In genomic region chr9:113395000-113395861, GRCh38 we compare ENCODE assay signal across 1 cellular context.
TF ChIP-seq lines count a peak whose summit lies in the region.

No MANE protein-coding gene starts in this region.

TF ChIP-seq in HepG2, 621 proteins besides CTCF, POLR2A, EP300 and RAD21 (continued from another document and continues in another):
- TF ChIP-seq KMT2B (CRISPR knock-in tag; IDR thresholded peaks at IDR 0.05): no peak
- no peak for TF ChIP-seq PRDM15 (CRISPR knock-in tag; IDR thresholded peaks at IDR 0.05)
- 0 out of 2 replicates have a peak, but pooled peaks have one; percentile 44 for TF ChIP-seq ZFP90 (CRISPR knock-in tag; IDR thresholded peaks at IDR 0.05; ENCODE audit: borderline replicate concordance)
- TF ChIP-seq JARID2 (CRISPR knock-in tag; IDR thresholded peaks at IDR 0.05; ENCODE audit: insufficient replicate concordance): no peak
- no peak for TF ChIP-seq SRSF9 (IDR thresholded peaks at IDR 0.05; ENCODE audit: borderline replicate concordance, insufficient read depth, low read depth, low read length, poor library complexity, severe bottlenecking)
- 0 out of 2 replicates have a peak, but pooled peaks have one; percentile 54 for TF ChIP-seq E2F1 (CRISPR knock-in tag; IDR thresholded peaks at IDR 0.05)
- 0 out of 2 replicates have a peak, but pooled peaks have one; percentile 26 for TF ChIP-seq POLR2AphosphoS5 (IDR thresholded peaks at IDR 0.05; ENCODE audit: low read depth, low read length)
- no peak for TF ChIP-seq ZHX2 (IDR thresholded peaks at IDR 0.05; ENCODE audit: low read depth)
- TF ChIP-seq ZHX2 (CRISPR knock-in tag; IDR thresholded peaks at IDR 0.05; ENCODE audit: borderline replicate concordance): no peak
- peak; percentile 95 for TF ChIP-seq HIC2 (CRISPR knock-in tag; IDR thresholded peaks at IDR 0.05; ENCODE audit: low read depth)
- 0 out of 2 replicates have a peak, but pooled peaks have one; percentile 15 for TF ChIP-seq ZNF292 (CRISPR knock-in tag; IDR thresholded peaks at IDR 0.05; ENCODE audit: borderline replicate concordance, low read depth)
- TF ChIP-seq ZNF430 (CRISPR knock-in tag; IDR thresholded peaks at IDR 0.05): no peak
- no peak for TF ChIP-seq ELF4 (CRISPR knock-in tag; IDR thresholded peaks at IDR 0.05; ENCODE audit: borderline replicate concordance)
- TF ChIP-seq HCFC1 (IDR thresholded peaks at IDR 0.05; ENCODE audit: low read depth, low read length): no peak
- no peak for TF ChIP-seq ZNF564 (CRISPR knock-in tag; IDR thresholded peaks at IDR 0.05)
- no peak for TF ChIP-seq ZBTB10 (CRISPR knock-in tag; IDR thresholded peaks at IDR 0.05; ENCODE audit: borderline replicate concordance)
- TF ChIP-seq ZNF280B (CRISPR knock-in tag; IDR thresholded peaks at IDR 0.05; ENCODE audit: borderline replicate concordance): no peak
- peak; percentile 63 for TF ChIP-seq MED8 (CRISPR knock-in tag; IDR thresholded peaks at IDR 0.05; ENCODE audit: insufficient replicate concordance)
- TF ChIP-seq NFKB2 (CRISPR knock-in tag; IDR thresholded peaks at IDR 0.05; ENCODE audit: borderline replicate concordance): no peak
- peak; percentile 94; the same call in 1 of the 2 replicates for TF ChIP-seq RCOR2 (CRISPR knock-in tag; IDR thresholded peaks at IDR 0.05)
- TF ChIP-seq ZNF816 (CRISPR knock-in tag; IDR thresholded peaks at IDR 0.05; ENCODE audit: borderline replicate concordance): 0 out of 2 replicates have a peak, but pooled peaks have one; percentile 23
- TF ChIP-seq ZNF720 (CRISPR knock-in tag; IDR thresholded peaks at IDR 0.05): no peak
- no peak for TF ChIP-seq PREB (CRISPR knock-in tag; IDR thresholded peaks at IDR 0.05)
- no peak for TF ChIP-seq TEAD2 (CRISPR knock-in tag; IDR thresholded peaks at IDR 0.05)
- TF ChIP-seq ZNF619 (CRISPR knock-in tag; IDR thresholded peaks at IDR 0.05): no peak
- no peak for TF ChIP-seq DR1 (CRISPR knock-in tag; IDR thresholded peaks at IDR 0.05)
- no peak for TF ChIP-seq PLRG1 (conservative IDR thresholded peaks at IDR 0.05)
- TF ChIP-seq JUNB (CRISPR knock-in tag; IDR thresholded peaks at IDR 0.05; ENCODE audit: borderline replicate concordance): peak; percentile 17; the same call in 1 of the 2 replicates
- no peak for TF ChIP-seq TERF1 (CRISPR knock-in tag; IDR thresholded peaks at IDR 0.05)
- TF ChIP-seq NAIF1 (CRISPR knock-in tag; IDR thresholded peaks at IDR 0.05; ENCODE audit: borderline replicate concordance): no peak
